In the genomic region with DNA sequence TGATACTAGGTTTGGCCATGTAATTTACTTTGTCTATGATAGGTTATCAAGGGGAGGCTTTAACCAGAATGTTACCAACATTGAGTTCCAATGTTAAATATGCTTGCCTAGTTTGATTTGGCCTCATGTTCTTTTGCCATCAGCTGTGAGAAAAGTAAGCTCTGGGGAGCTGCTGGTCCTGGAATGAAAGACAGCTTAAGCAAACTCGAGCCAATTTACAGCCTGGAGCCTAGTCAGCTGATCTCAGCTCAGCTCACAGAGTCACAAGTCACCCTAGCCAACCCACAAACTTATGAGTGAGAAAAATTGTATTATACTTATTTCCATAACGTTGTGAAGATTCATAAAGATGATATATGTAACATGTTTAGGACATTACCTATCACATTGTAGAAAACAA, we compare ENCODE assay signal across 29 cellular contexts.
"Had no signal": no experiment of that assay in that cellular context is flagged by ENCODE, and none has a peak within 500 bp of the region (broad histone marks: within the 10 kb centered on the region; RNA-seq: fewer than 3 reads in every experiment).

No MANE protein-coding gene starts in this region.

- H3K27me3 Mint-ChIP-seq: naive B cell; progenitor cell of endocrine pancreas; stimulated activated naive B cell treated with anti-CD40 and anti-IgM and Interleukin-4, amounts not matched to agents 10 μg/mL and 1 μg/mL and 100 μg/mL, for 72 hours had no signal

- H3K27me3 ChIP-seq: left lung, neural progenitor cell, neutrophil, right atrium auricular region, right lobe of liver, stomach, testis, thyroid gland, transverse colon, upper lobe of left lung, vagina had no signal

- H3K36me3 Mint-ChIP-seq: immature natural killer cell; stimulated activated naive B cell treated with anti-CD40 and anti-IgM and Interleukin-4, amounts not matched to agents 10 μg/mL and 1 μg/mL and 100 μg/mL, for 72 hours had no signal

- H3K27ac ChIP-seq: left lung, lower lobe of right lung, neural progenitor cell, neutrophil, right atrium auricular region, right lobe of liver, skin epidermis, stomach, testis, thyroid gland, transverse colon, upper lobe of left lung, vagina had no signal

- H3K4me1 Mint-ChIP-seq: immature natural killer cell; naive B cell; natural killer cell; nephron progenitor cell; stimulated activated naive B cell treated with anti-CD40 and anti-IgM and Interleukin-4, amounts not matched to agents 10 μg/mL and 1 μg/mL and 100 μg/mL, for 72 hours had no signal

- H3K27ac Mint-ChIP-seq: immature natural killer cell; naive B cell; natural killer cell; nephron progenitor cell; progenitor cell of endocrine pancreas; stimulated activated naive B cell treated with anti-CD40 and anti-IgM and Interleukin-4, amounts not matched to agents 10 μg/mL and 1 μg/mL and 100 μg/mL, for 72 hours had no signal

- H3K4me2 ChIP-seq: neural progenitor cell had no signal

- H3K4me3 ChIP-seq: left lung, lower lobe of right lung, neural progenitor cell, right atrium auricular region, right lobe of liver, skin epidermis, stomach, testis, thyroid gland, transverse colon, upper lobe of left lung, vagina had no signal

- H3K36me3 ChIP-seq: left lung, lower lobe of right lung, neural progenitor cell, neutrophil, right atrium auricular region, right lobe of liver, stomach, thyroid gland, transverse colon, upper lobe of left lung, vagina had no signal

- H3K4me1 ChIP-seq: left lung, lower lobe of right lung, neural progenitor cell, right atrium auricular region, right lobe of liver, testis, thyroid gland, transverse colon, upper lobe of left lung, vagina had no signal

- H2AFZ ChIP-seq: neural progenitor cell had no signal

- H3K9me3 ChIP-seq: right lobe of liver, testis, thyroid gland, vagina had no signal

- ATAC-seq: left colon; natural killer cell; right lobe of liver; stimulated activated naive B cell treated with anti-CD40 and anti-IgM and Interleukin-4, amounts not matched to agents 10 μg/mL and 1 μg/mL and 100 μg/mL, for 72 hours; stimulated activated naive CD8-positive, alpha-beta T cell treated with anti-CD3 and anti-CD28 coated beads, Interleukin-15, Interleukin-2, amounts not matched to agents 100 U/mL and 50 U/mL, for 24 hours had no signal

- DNase-seq: immature natural killer cell; kidney; left colon; left lung; lower lobe of right lung; mammary epithelial cell; mesenchymal stem cell; naive B cell; natural killer cell; nephron progenitor cell; occipital lobe; right lobe of liver; stimulated activated CD4-positive, alpha-beta T cell treated with anti-CD3 and anti-CD28 coated beads, Interleukin-12 subunit alpha, Interleukin-12 subunit beta, amount 100 ng/mL, for 4 hours; stimulated activated CD4-positive, alpha-beta T cell treated with anti-CD3 and anti-CD28 coated beads, Interleukin-15, amount 100 ng/mL, for 24 hours; stimulated activated CD4-positive, alpha-beta T cell treated with anti-CD3 and anti-CD28 coated beads, Interleukin-2, amount 100 ng/mL, for 24 hours; stimulated activated CD4-positive, alpha-beta T cell treated with anti-CD3 and anti-CD28 coated beads, Interleukin-4, amount 100 ng/mL, for 1 hour; stimulated activated naive B cell treated with anti-CD40 and anti-IgM and Interleukin-4, amounts not matched to agents 10 μg/mL and 1 μg/mL and 100 μg/mL, for 72 hours; stimulated activated naive CD8-positive, alpha-beta T cell treated with anti-CD3 and anti-CD28 coated beads, Interleukin-15, Interleukin-2, amounts not matched to agents 100 U/mL and 50 U/mL, for 24 hours; stomach; testis; thyroid gland; transverse colon; upper lobe of left lung had no signal

- H3K4me3 Mint-ChIP-seq: immature natural killer cell; naive B cell; natural killer cell; nephron progenitor cell; neural progenitor cell; stimulated activated naive B cell treated with anti-CD40 and anti-IgM and Interleukin-4, amounts not matched to agents 10 μg/mL and 1 μg/mL and 100 μg/mL, for 72 hours had no signal
